ENCODE assay signal across 20 cellular contexts in genomic region chr13:32026619-32027018, GRCh38.
"Had no signal": no experiment of that assay in that cellular context is flagged by ENCODE, and none has a peak within 500 bp of the region (broad histone marks: within the 10 kb centered on the region; RNA-seq: fewer than 3 reads in every experiment).

No MANE protein-coding gene starts in this region.

- H3K4me3 Mint-ChIP-seq: immature natural killer cell; natural killer cell treated with Interleukin-12 subunit alpha and Interleukin-12 subunit beta and Interleukin-15 and Interleukin-18, amount 100 ng/mL, for 72 hours; stimulated activated memory B cell treated with anti-CD40 and anti-IgM and Interleukin-4, amounts not matched to agents 10 μg/mL and 1 μg/mL and 100 μg/mL, for 72 hours; stimulated activated naive CD8-positive, alpha-beta T cell treated with anti-CD3 and anti-CD28 coated beads, Interleukin-15, Interleukin-2, amounts not matched to agents 100 ng/mL and 50 ng/mL, for 24 hours had no signal

- H3K36me3 ChIP-seq: esophagus muscularis mucosa, gastrocnemius medialis, left ventricle myocardium inferior, right lobe of liver, tibial nerve had no signal

- ATAC-seq: gastrocnemius medialis; left cardiac atrium; natural killer cell treated with Interleukin-12 subunit alpha and Interleukin-12 subunit beta and Interleukin-15 and Interleukin-18, amount 100 ng/mL, for 72 hours; psoas muscle; right lobe of liver; stimulated activated memory B cell treated with anti-CD40 and anti-IgM and Interleukin-4, amounts not matched to agents 10 μg/mL and 1 μg/mL and 100 μg/mL, for 72 hours had no signal

- H3K9me3 Mint-ChIP-seq: immature natural killer cell; natural killer cell treated with Interleukin-12 subunit alpha and Interleukin-12 subunit beta and Interleukin-15 and Interleukin-18, amount 100 ng/mL, for 72 hours; stimulated activated memory B cell treated with anti-CD40 and anti-IgM and Interleukin-4, amounts not matched to agents 10 μg/mL and 1 μg/mL and 100 μg/mL, for 72 hours; stimulated activated naive CD8-positive, alpha-beta T cell treated with anti-CD3 and anti-CD28 coated beads, Interleukin-15, Interleukin-2, amounts not matched to agents 100 ng/mL and 50 ng/mL, for 24 hours had no signal

- H3K27ac Mint-ChIP-seq: immature natural killer cell; natural killer cell treated with Interleukin-12 subunit alpha and Interleukin-12 subunit beta and Interleukin-15 and Interleukin-18, amount 100 ng/mL, for 72 hours; stimulated activated memory B cell treated with anti-CD40 and anti-IgM and Interleukin-4, amounts not matched to agents 10 μg/mL and 1 μg/mL and 100 μg/mL, for 72 hours; stimulated activated naive CD8-positive, alpha-beta T cell treated with anti-CD3 and anti-CD28 coated beads, Interleukin-15, Interleukin-2, amounts not matched to agents 100 ng/mL and 50 ng/mL, for 24 hours had no signal

- H3K9me3 ChIP-seq: esophagus muscularis mucosa, gastrocnemius medialis, left ventricle myocardium inferior, neutrophil, psoas muscle, right lobe of liver, tibial nerve had no signal

- H3K36me3 Mint-ChIP-seq: immature natural killer cell; natural killer cell treated with Interleukin-12 subunit alpha and Interleukin-12 subunit beta and Interleukin-15 and Interleukin-18, amount 100 ng/mL, for 72 hours; stimulated activated memory B cell treated with anti-CD40 and anti-IgM and Interleukin-4, amounts not matched to agents 10 μg/mL and 1 μg/mL and 100 μg/mL, for 72 hours had no signal

- H3K4me1 ChIP-seq: right lobe of liver had no signal

- H3K27me3 ChIP-seq: esophagus muscularis mucosa, gastrocnemius medialis, neutrophil, right lobe of liver, tibial nerve had no signal

- H3K27me3 Mint-ChIP-seq: natural killer cell treated with Interleukin-12 subunit alpha and Interleukin-12 subunit beta and Interleukin-15 and Interleukin-18, amount 100 ng/mL, for 72 hours had no signal

- DNase-seq: effector memory CD4-positive, alpha-beta T cell; gastrocnemius medialis; immature natural killer cell; kidney; left cardiac atrium; left ventricle myocardium inferior; mesenchymal stem cell; midbrain; psoas muscle; retina; right lobe of liver; stimulated activated CD4-positive, alpha-beta T cell treated with anti-CD3 and anti-CD28 coated beads, Interleukin-4, amount 100 ng/mL, for 24 hours had no signal

- H3K4me3 ChIP-seq: esophagus muscularis mucosa, gastrocnemius medialis, left ventricle myocardium inferior, lung, psoas muscle, right lobe of liver, tibial nerve had no signal

- H3K27ac ChIP-seq: epithelial cell of prostate, esophagus muscularis mucosa, gastrocnemius medialis, left ventricle myocardium inferior, neutrophil, psoas muscle, right lobe of liver, tibial nerve had no signal
